11 cellular contexts compared by ENCODE assay signal in the genomic region with DNA sequence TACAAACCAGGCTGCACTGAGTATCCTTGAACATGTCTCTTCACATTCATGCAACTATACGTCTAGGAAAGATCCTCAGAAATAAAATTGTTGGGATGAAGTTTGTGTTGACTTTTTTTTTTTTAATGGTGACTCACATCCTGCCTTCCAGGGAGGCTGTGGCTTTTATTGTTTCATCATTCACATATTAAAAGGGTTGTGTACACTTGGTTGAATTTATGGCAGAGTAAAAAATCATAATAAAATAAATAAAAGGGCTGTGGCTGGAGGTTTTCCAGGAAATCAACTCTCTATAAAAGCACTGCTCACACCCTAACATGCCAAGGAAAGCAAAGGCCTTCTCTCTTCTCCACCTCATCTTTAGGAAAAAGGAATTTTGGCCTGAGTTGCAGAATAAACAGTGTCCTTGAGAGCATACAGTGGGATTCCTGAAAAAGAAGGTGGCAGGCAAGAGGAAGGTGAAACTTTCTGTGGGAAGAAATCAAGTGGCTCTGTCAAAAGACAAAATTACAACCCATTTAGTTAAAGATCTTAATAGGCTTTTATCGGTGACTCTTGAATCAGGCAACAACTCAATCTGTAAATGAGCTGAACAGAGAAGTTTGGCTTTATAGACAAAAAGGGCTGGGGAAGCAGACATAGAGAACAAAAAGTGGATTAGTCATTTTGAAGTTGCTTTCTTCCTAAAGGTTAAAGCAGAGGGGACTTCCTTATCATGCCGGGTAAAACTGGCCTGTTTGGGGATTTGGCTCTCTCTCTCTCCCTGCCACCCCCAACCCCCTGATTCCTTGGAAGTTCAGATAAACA. TPM values are rescaled to one million over a fixed set of nuclear protein-coding genes. Genes with fewer than 3 reads are reported as not detected.
DNase-seq lines count a peak whose midpoint lies in the region; ATAC-seq, FAIRE-seq and TF ChIP-seq lines count a peak whose summit lies in the region.
"Had no signal": no experiment of that assay in that cellular context is flagged by ENCODE, and none has a peak within 500 bp of the region (broad histone marks: within the 10 kb centered on the region; RNA-seq: fewer than 3 reads in every experiment).

No MANE protein-coding gene starts in this region.

- DNase-seq in heart right ventricle (no peak), cardiac septum (ENCODE audit: low spot score) (no peak), amniotic epithelial cell (ENCODE audit: low read depth) (peak; percentile 78), kidney (no peak), urothelium cell line (ENCODE audit: low spot score) (peak; percentile 61), COLO668 (lab: John Stamatoyannopoulos, UW; ENCODE audit: unreplicated experiment) (no peak), inferior parietal cortex (ENCODE audit: extremely low spot score) (no peak)
- DNase-seq: COR-L47; stimulated activated naive CD4-positive, alpha-beta T cell treated with Interleukin-2 at 50 U/mL for 16 hours had no signal

- H3K4me3 ChIP-seq in heart right ventricle (no peak overlapping the region), kidney (ENCODE audit: low read length in 2 of 2) (no peak overlapping the region)

- H3K36me3 ChIP-seq in heart right ventricle (no peaks in the 10 kb centered on the region), kidney (ENCODE audit: control insufficient read depth in 1 of 2, insufficient read depth in 2 of 2, low read length in 2 of 2) (no peaks in the 10 kb centered on the region)

- peak overlapping the region in 7 of 10 donors; percentile 16 to 51 (median 37) for H3K27ac ChIP-seq in heart right ventricle
- H3K27ac ChIP-seq in kidney (ENCODE audit: low read depth in 2 of 2, low read length in 2 of 2), result peak overlapping the region in 1 of 2 donors; percentile 6

- intact Hi-C loops in heart right ventricle (cut with DNase I), result loop anchor here in 8 of 10 donors (5.0 to 10.0 kb wide), 8 partner anchors 63 to 475 kb away; no protein-coding TSS in a partner anchor
- intact Hi-C loops in cardiac septum (cut with DNase I), result loop anchor here (5.0 to 10.0 kb wide), 3 partner anchors 63 to 308 kb away; no protein-coding TSS in a partner anchor
- intact Hi-C loops in kidney (cut with DNase I), result no loop called here

- ATAC-seq in heart right ventricle (peak in 5 of 8 donors; percentile 38 to 76 (median 51)), HG02678 (IDR thresholded peaks at IDR 0.05; ENCODE audit: unreplicated experiment) (no peak)
- ATAC-seq: natural killer cell treated with Interleukin-12 subunit alpha and Interleukin-12 subunit beta and Interleukin-15 and Interleukin-18, amount 100 ng/mL, for 72 hours had no signal

- H3K27me3 ChIP-seq in heart right ventricle, result no peaks in the 10 kb centered on the region

- H3K4me1 ChIP-seq in heart right ventricle (peaks cover 0 to 37% (median 13%) of the 10 kb centered on the region in 9 donors), kidney (ENCODE audit: control insufficient read depth in 1 of 2, insufficient read depth in 1 of 2, low read depth in 1 of 2, low read length in 2 of 2) (no peaks in the 10 kb centered on the region)

- no peak overlapping the region for H3K9ac ChIP-seq in kidney (ENCODE audit: low read length in 2 of 2)

- no peaks in the 10 kb centered on the region for H3K9me3 ChIP-seq in heart right ventricle
- no peaks in the 10 kb centered on the region for H3K9me3 ChIP-seq in kidney (ENCODE audit: control insufficient read depth in 1 of 2, low read length in 2 of 2)

- peak; percentile 17 for FAIRE-seq in kidney (lab: Jason Lieb, UNC)
- FAIRE-seq in urothelium cell line (lab: Jason Lieb, UNC), result no peak

- WGBS in heart right ventricle, 2 donors, result 52 to 62% methylated on average over 3 of the region's 3 CpGs

- no peak for TF ChIP-seq CTCF in heart right ventricle (IDR thresholded peaks at IDR 0.05)
- TF ChIP-seq CTCF in kidney (IDR thresholded peaks at IDR 0.05; ENCODE audit: borderline replicate concordance, extremely low read depth, insufficient read depth), result no peak

RNA-seq across cellular contexts. Expression of a gene that starts 41.6 kb away (rescaled TPM):
- 10 to 100 TPM; 19.1 to 36.6 (median 27.7) TPM for total RNA-seq in heart right ventricle
- 1 to 10 TPM; 4.8 to 8.7 TPM for polyA plus RNA-seq in heart right ventricle
- 26.5 TPM for total RNA-seq in cardiac septum
- 26.2 TPM for total RNA-seq in kidney
- polyA plus RNA-seq in kidney (ENCODE audit: insufficient read depth, low read depth, low replicate concordance), result 5.2 TPM

Comparison
In these comparisons a context has a peak if more than half of its experiments do, and no peak if none do; other contexts are left out.
1. DNase-seq: peak in amniotic epithelial cell (single experiment) and urothelium cell line (single experiment); none in heart right ventricle (0 of 2), cardiac septum (single experiment), kidney (single experiment), COLO668 (single experiment) and inferior parietal cortex (single experiment).